Comparison of ENCODE assay signal across 29 cellular contexts in the genomic region with DNA sequence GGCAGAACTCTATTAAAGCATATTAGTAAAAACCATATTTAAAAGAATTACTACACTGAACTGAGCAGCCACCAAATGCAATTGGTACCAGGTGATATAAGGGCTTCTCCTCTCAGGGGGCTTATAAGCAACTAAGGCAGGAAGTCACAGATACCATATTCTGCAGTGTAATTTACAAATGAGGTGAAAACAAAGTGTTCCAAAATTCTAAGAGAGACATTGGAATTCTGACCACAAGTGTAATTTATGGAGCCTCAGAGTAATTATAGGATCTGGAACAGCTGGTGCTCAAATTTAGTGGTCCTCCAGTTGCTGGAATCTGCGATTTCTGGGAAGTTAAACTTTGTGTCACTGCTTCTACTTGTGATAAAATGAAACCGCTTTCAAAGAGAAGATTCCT. TPM values are rescaled to one million over a fixed set of nuclear protein-coding genes. Genes with fewer than 3 reads are reported as not detected.
"Had no signal": no experiment of that assay in that cellular context is flagged by ENCODE, and none has a peak within 500 bp of the region (broad histone marks: within the 10 kb centered on the region; RNA-seq: fewer than 3 reads in every experiment).

No MANE protein-coding gene starts in this region.

- H3K27me3 ChIP-seq: ascending aorta, body of pancreas had no signal

- H3K4me3 ChIP-seq: ascending aorta, body of pancreas had no signal

- ATAC-seq: activated CD8-positive, alpha-beta T cell treated with anti-CD3 and anti-CD28 coated beads, Interleukin-2, amount 10 ng/mL, durations not matched to agents 7 days and 5 days; activated naive CD8-positive, alpha-beta T cell treated with anti-CD3 and anti-CD28 coated beads, Interleukin-2, amount 50 U/mL, for 24 hours; body of pancreas; PC-3; T-helper 17 cell; WTC11 had no signal

- H3K27ac Mint-ChIP-seq: activated CD8-positive, alpha-beta T cell treated with anti-CD3 and anti-CD28 coated beads, Interleukin-2, amount 10 ng/mL, durations not matched to agents 7 days and 5 days; activated naive CD4-positive, alpha-beta T cell treated with anti-CD3 and anti-CD28 coated beads, Interleukin-2, amount 50 U/mL, for 24 hours; activated naive CD8-positive, alpha-beta T cell treated with anti-CD3 and anti-CD28 coated beads, Interleukin-2, amount 50 U/mL, for 24 hours; activated T-helper 1 cell treated with anti-CD3 and anti-CD28 coated beads, Interleukin-12 subunit alpha, Interleukin-12 subunit beta, Interleukin-2, Interleukin-4 antibody, amounts not matched to agents 30 ng/mL and 10 ng/mL and 1 ng/mL, durations not matched to agents 14 hours and 24 hours and 36 hours; T-helper 17 cell; WTC11 had no signal

- H3K27me3 Mint-ChIP-seq: activated naive CD4-positive, alpha-beta T cell treated with anti-CD3 and anti-CD28 coated beads, Interleukin-2, amount 50 U/mL, for 24 hours; activated naive CD8-positive, alpha-beta T cell treated with anti-CD3 and anti-CD28 coated beads, Interleukin-2, amount 50 U/mL, for 24 hours; T-helper 17 cell had no signal

- H3K9me3 ChIP-seq: body of pancreas had no signal

- FAIRE-seq: bronchial epithelial cell had no signal

- H3K4me1 ChIP-seq: ascending aorta, body of pancreas had no signal

- H3K36me3 ChIP-seq: ascending aorta had no signal

- H3K4me3 Mint-ChIP-seq: activated CD8-positive, alpha-beta T cell treated with anti-CD3 and anti-CD28 coated beads, Interleukin-2, amount 10 ng/mL, durations not matched to agents 7 days and 5 days; activated naive CD4-positive, alpha-beta T cell treated with anti-CD3 and anti-CD28 coated beads, Interleukin-2, amount 50 U/mL, for 24 hours; activated naive CD8-positive, alpha-beta T cell treated with anti-CD3 and anti-CD28 coated beads, Interleukin-2, amount 50 U/mL, for 24 hours; activated T-helper 1 cell treated with anti-CD3 and anti-CD28 coated beads, Interleukin-12 subunit alpha, Interleukin-12 subunit beta, Interleukin-2, Interleukin-4 antibody, amounts not matched to agents 30 ng/mL and 10 ng/mL and 1 ng/mL, durations not matched to agents 14 hours and 24 hours and 36 hours; T-helper 17 cell; WTC11 had no signal

- H3K27ac ChIP-seq: ascending aorta, body of pancreas had no signal

- DNase-seq: activated CD4-positive, alpha-beta T cell treated with anti-CD3 and anti-CD28 coated beads for 48 hours; activated CD4-positive, alpha-beta T cell treated with anti-CD3 and anti-CD28 coated beads, Interleukin-2, amount 50 U/mL, for 4 hours; activated CD4-positive, CD25-positive, alpha-beta regulatory T cell treated with anti-CD3 and anti-CD28 coated beads, Interleukin-2, amount 50 U/mL, for 72 hours; activated CD8-positive, alpha-beta memory T cell treated with anti-CD3 and anti-CD28 coated beads, Interleukin-2, amount 50 U/mL, for 48 hours; activated CD8-positive, alpha-beta T cell treated with anti-CD3 and anti-CD28 coated beads, Interleukin-2, amount 10 ng/mL, durations not matched to agents 7 days and 5 days; activated effector memory CD4-positive, alpha-beta T cell treated with Interleukin-2 at 50 U/mL for 16 hours; activated naive CD4-positive, alpha-beta T cell; activated naive CD8-positive, alpha-beta T cell treated with anti-CD3 and anti-CD28 coated beads, Interleukin-2, amount 50 U/mL, for 24 hours; activated T-cell treated with anti-CD3 and anti-CD28 coated beads, Interleukin-2, amount 50 U/mL, for 1 hour; amniotic stem cell; body of pancreas; central memory CD4-positive, alpha-beta T cell; NCI-H1048; NCI-H1417; NCI-H1930; NCI-H345; NCI-H510A; NCI-H526 treated with DMSO at 0.1 percent for 48 hours; NCI-H82; PC-3; SHP77 treated with DMSO at 0.1 percent for 48 hours; T-helper 17 cell; T-helper 9 cell had no signal

RNA-seq across cellular contexts. Expression of a gene that starts 3.1 kb away (rescaled TPM):
- total RNA-seq: ascending aorta, bronchial epithelial cell, chondrocyte had no signal
